ENCODE assay signal across 11 cellular contexts in the genomic region with DNA sequence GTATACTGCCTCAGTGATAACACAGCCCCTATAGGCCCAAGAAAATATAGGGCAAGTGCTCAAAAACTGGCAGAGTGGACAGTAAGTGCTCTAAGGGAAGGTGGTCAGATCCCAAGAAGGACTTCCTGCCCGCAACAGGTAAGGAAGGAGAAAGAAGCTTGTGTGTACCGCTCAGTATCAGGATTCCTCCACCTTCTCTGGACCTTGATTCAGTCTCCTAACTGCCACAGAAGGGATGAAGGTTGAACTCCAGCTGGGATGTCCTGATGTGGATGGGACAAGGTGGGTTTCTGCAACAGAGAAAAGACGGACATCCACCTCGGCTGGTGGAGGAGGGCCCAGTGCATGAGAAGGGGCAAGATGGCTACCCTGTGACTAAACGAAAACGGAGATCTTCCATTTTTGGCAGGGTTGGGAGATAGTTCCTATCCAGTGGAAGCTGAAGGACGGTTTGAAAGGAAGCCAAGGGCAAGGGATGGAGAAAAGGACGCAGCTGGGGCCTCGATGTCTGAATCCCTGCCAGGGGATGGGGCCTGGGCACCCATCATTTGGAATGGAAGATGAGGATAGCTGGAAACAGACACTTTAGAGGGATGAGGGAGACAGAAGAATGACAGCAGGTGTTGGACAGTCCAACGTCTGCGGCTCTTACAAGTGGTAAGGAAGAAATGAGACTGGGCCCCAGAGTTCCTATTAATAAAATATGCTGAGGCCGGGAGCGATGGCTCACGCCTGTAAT. TPM values are rescaled to one million over a fixed set of nuclear protein-coding genes. Genes with fewer than 3 reads are reported as not detected.
DNase-seq lines count a peak whose midpoint lies in the region; ATAC-seq and TF ChIP-seq lines count a peak whose summit lies in the region.
"Had no signal": no experiment of that assay in that cellular context is flagged by ENCODE, and none has a peak within 500 bp of the region (broad histone marks: within the 10 kb centered on the region; RNA-seq: fewer than 3 reads in every experiment).

No MANE protein-coding gene starts in this region.

- POLR2A ChIA-PET in CD4-positive, alpha-beta memory T cell (lab: Charles Lee; ENCODE audit: partially characterized antibody), result interaction anchor here (1.7 to 4.6 kb wide), 5 partner anchors 9 to 118 kb away, joined by 4 to 47 read pairs (median 14); a partner anchor contains a TSS

- H3K36me3 Mint-ChIP-seq in CD4-positive, alpha-beta memory T cell, result peaks cover 25 to 36% of the 10 kb centered on the region in 2 donors
- peaks cover 24% of the 10 kb centered on the region for H3K36me3 Mint-ChIP-seq in natural killer cell treated with Interleukin-12 subunit alpha and Interleukin-12 subunit beta and Interleukin-15 and Interleukin-18, amount 100 ng/mL, for 72 hours

- H2AFZ ChIP-seq in Karpas-422 (ENCODE audit: low read length), result no peak overlapping the region

- peak overlapping the region; percentile 99 for H3K9ac ChIP-seq in Karpas-422 (ENCODE audit: low read length)
- no peak overlapping the region for H3K9ac ChIP-seq in colonic mucosa (ENCODE audit: low read depth in 2 of 2, low read length in 2 of 2)

- no peaks in the 10 kb centered on the region for H3K9me3 ChIP-seq in CD4-positive, alpha-beta memory T cell (ENCODE audit: control insufficient read depth in 1 of 2, low read length in 2 of 2)
- no peaks in the 10 kb centered on the region for H3K9me3 ChIP-seq in Karpas-422 (ENCODE audit: low read length)
- H3K9me3 ChIP-seq in colonic mucosa, result no peaks in the 10 kb centered on the region
- H3K9me3 ChIP-seq in uterus, result no peaks in the 10 kb centered on the region
- H3K9me3 ChIP-seq: tibial nerve had no signal

- peak overlapping the region; percentile 80 for H3K4me2 ChIP-seq in Karpas-422 (ENCODE audit: low read depth, low read length, poor library complexity, severe bottlenecking)

- H3K9me2 ChIP-seq in Karpas-422 (replicated peaks; ENCODE audit: insufficient read depth, low read length), result no peaks in the 10 kb centered on the region

- H3K4me3 ChIP-seq in CD4-positive, alpha-beta memory T cell (ENCODE audit: low read length in 2 of 2), result no peak overlapping the region
- peak overlapping the region; percentile 75 for H3K4me3 ChIP-seq in Karpas-422 (ENCODE audit: low read length)
- peak overlapping the region; percentile 99 for H3K4me3 ChIP-seq in colonic mucosa
- no peak overlapping the region for H3K4me3 ChIP-seq in uterus

- no peaks in the 10 kb centered on the region for H3K27me3 ChIP-seq in CD4-positive, alpha-beta memory T cell (ENCODE audit: insufficient read depth, low read length)
- H3K27me3 ChIP-seq in Karpas-422 (ENCODE audit: low read length) (no peaks in the 10 kb centered on the region), colonic mucosa (no peaks in the 10 kb centered on the region), uterus (no peaks in the 10 kb centered on the region)
- H3K27me3 ChIP-seq: tibial nerve had no signal

- H3K27ac Mint-ChIP-seq in CD4-positive, alpha-beta memory T cell, result peak overlapping the region; percentile 52 to 98 (median 95)
- peak overlapping the region; percentile 89 to 93 for H3K27ac Mint-ChIP-seq in natural killer cell treated with Interleukin-12 subunit alpha and Interleukin-12 subunit beta and Interleukin-15 and Interleukin-18, amount 100 ng/mL, for 72 hours

- no peak for ATAC-seq in natural killer cell treated with Interleukin-12 subunit alpha and Interleukin-12 subunit beta and Interleukin-15 and Interleukin-18, amount 100 ng/mL, for 72 hours
- ATAC-seq in Right ventricle myocardium superior (ENCODE audit: poor library complexity), result no peak

- peaks cover 24% of the 10 kb centered on the region for H4K20me1 ChIP-seq in Karpas-422 (ENCODE audit: insufficient read depth, low read depth, low read length)

- H3K4me1 Mint-ChIP-seq in CD4-positive, alpha-beta memory T cell, result peaks cover 34 to 69% (median 51%) of the 10 kb centered on the region in 4 donors
- peaks cover 58 to 63% of the 10 kb centered on the region in 2 donors for H3K4me1 Mint-ChIP-seq in natural killer cell treated with Interleukin-12 subunit alpha and Interleukin-12 subunit beta and Interleukin-15 and Interleukin-18, amount 100 ng/mL, for 72 hours (ENCODE audit: low read depth in 2 of 2)

- H3K79me2 ChIP-seq in Karpas-422 (ENCODE audit: low read length), result peaks cover 82% of the 10 kb centered on the region

- peaks cover 55% of the 10 kb centered on the region for H3K4me1 ChIP-seq in CD4-positive, alpha-beta memory T cell (ENCODE audit: insufficient read depth, low read length)
- peaks cover 71% of the 10 kb centered on the region for H3K4me1 ChIP-seq in Karpas-422 (ENCODE audit: low read length)
- peaks cover 7% of the 10 kb centered on the region for H3K4me1 ChIP-seq in colonic mucosa
- no peaks in the 10 kb centered on the region for H3K4me1 ChIP-seq in uterus

- H3K36me3 ChIP-seq in CD4-positive, alpha-beta memory T cell (ENCODE audit: insufficient read depth, low read length), result peaks cover 34% of the 10 kb centered on the region
- peaks cover 52% of the 10 kb centered on the region for H3K36me3 ChIP-seq in Karpas-422 (ENCODE audit: insufficient read depth, low read length)
- peaks cover 8% of the 10 kb centered on the region for H3K36me3 ChIP-seq in colonic mucosa
- H3K36me3 ChIP-seq in uterus, result no peaks in the 10 kb centered on the region

- CTCF ChIA-PET in CD4-positive, alpha-beta memory T cell (lab: Charles Lee; ENCODE audit: partially characterized antibody), result interaction anchor here (1.0 to 3.1 kb wide), 2 partner anchors 11 to 56 kb away, joined by 3 to 15 read pairs; no protein-coding TSS in a partner anchor

- TF ChIP-seq CTCF in colonic mucosa (IDR thresholded peaks at IDR 0.05) (no peak), uterus (IDR thresholded peaks at IDR 0.05) (no peak)

- no peaks in the 10 kb centered on the region for H3K27me3 Mint-ChIP-seq in CD4-positive, alpha-beta memory T cell
- H3K27me3 Mint-ChIP-seq in natural killer cell treated with Interleukin-12 subunit alpha and Interleukin-12 subunit beta and Interleukin-15 and Interleukin-18, amount 100 ng/mL, for 72 hours, result no peaks in the 10 kb centered on the region

- TF ChIP-seq POLR2A in uterus (IDR thresholded peaks at IDR 0.05), result no peak

- peak overlapping the region; percentile 97 to 99 (median 98) for H3K4me3 Mint-ChIP-seq in CD4-positive, alpha-beta memory T cell
- peak overlapping the region; percentile 97 for H3K4me3 Mint-ChIP-seq in natural killer cell treated with Interleukin-12 subunit alpha and Interleukin-12 subunit beta and Interleukin-15 and Interleukin-18, amount 100 ng/mL, for 72 hours

- peaks cover 0 to 7% (median 0%) of the 10 kb centered on the region in 8 donors for H3K9me3 Mint-ChIP-seq in CD4-positive, alpha-beta memory T cell
- peaks cover 4% of the 10 kb centered on the region for H3K9me3 Mint-ChIP-seq in natural killer cell treated with Interleukin-12 subunit alpha and Interleukin-12 subunit beta and Interleukin-15 and Interleukin-18, amount 100 ng/mL, for 72 hours

- intact Hi-C loops in CD4-positive, alpha-beta memory T cell (cut with micrococcal nuclease), result loop anchor here (2.0 kb wide), 4 partner anchors 31 to 877 kb away; a partner anchor contains a TSS
- intact Hi-C loops in colonic mucosa (cut with DNase I), result no loop called here
- intact Hi-C loops in uterus (cut with DNase I; ENCODE audit: low total_unique reads), result no loop called here
- intact Hi-C loops in Right ventricle myocardium superior (cut with DNase I), result no loop called here

- DNase-seq in CD4-positive, alpha-beta memory T cell, result no peak
- DNase-seq in Karpas-422 (no peak), colonic mucosa (no peak), germinal center (ENCODE audit: low spot score) (no peak), uterus (no peak), Right ventricle myocardium superior (no peak)
- DNase-seq in natural killer cell treated with Interleukin-12 subunit alpha and Interleukin-12 subunit beta and Interleukin-15 and Interleukin-18, amount 100 ng/mL, for 72 hours (ENCODE audit: low spot score), result no peak
- DNase-seq in activated effector memory CD4-positive, alpha-beta T cell treated with anti-CD3 and anti-CD28 coated beads, Interleukin-2, amount 50 U/mL, for 16 hours, result no peak
- DNase-seq: cerebellar nuclear complex had no signal

- peak overlapping the region; percentile 96 for H3K27ac ChIP-seq in CD4-positive, alpha-beta memory T cell (ENCODE audit: low read depth, low read length)
- H3K27ac ChIP-seq in Karpas-422 (ENCODE audit: low read length) (peak overlapping the region; percentile 94; the same call in 1 of the 2 replicates), colonic mucosa (peak overlapping the region; percentile 96), uterus (no peak overlapping the region)

RNA-seq across cellular contexts. Expression of a gene that starts 1.3 kb away (rescaled TPM):
- 1 to 10 TPM; 7.9 to 8.3 TPM for total RNA-seq in CD4-positive, alpha-beta memory T cell
- 1 to 10 TPM; 1.8 to 2.3 TPM for polyA plus RNA-seq in CD4-positive, alpha-beta memory T cell
- 454 and 537 TPM in 2 replicates for total RNA-seq in Karpas-422 (2014; rRNA removed; shearing (Covaris generic); ENCODE audit: low replicate concordance)
- total RNA-seq in colonic mucosa (10 to 100 TPM; 16.7 to 24.7 TPM), uterus (10 to 100 TPM in 1 of 4 donors, 1 to 10 TPM in 2, not detected in 1; 2.1 to 10.0 (median 3.6) TPM), Right ventricle myocardium superior (7.2 TPM)
- 10 to 100 TPM; 12.1 to 12.4 TPM for total RNA-seq in natural killer cell treated with Interleukin-12 subunit alpha and Interleukin-12 subunit beta and Interleukin-15 and Interleukin-18, amount 100 ng/mL, for 72 hours

RNA-seq across cellular contexts. Expression of a gene that starts 1.6 kb away (rescaled TPM):
- 10 to 100 TPM; 65.2 to 68.2 TPM for total RNA-seq in CD4-positive, alpha-beta memory T cell
- 10 to 100 TPM; 43.3 to 71.0 TPM for polyA plus RNA-seq in CD4-positive, alpha-beta memory T cell
- total RNA-seq in Karpas-422 (2014; rRNA removed; shearing (Covaris generic); ENCODE audit: low replicate concordance), result 35.0 and 37.9 TPM in 2 replicates
- total RNA-seq in colonic mucosa, result 10 to 100 TPM; 34.8 to 59.8 TPM
- total RNA-seq in natural killer cell treated with Interleukin-12 subunit alpha and Interleukin-12 subunit beta and Interleukin-15 and Interleukin-18, amount 100 ng/mL, for 72 hours, result 100 to 1,000 TPM; 109 to 187 TPM
- 10 to 100 TPM; 12.1 to 40.4 (median 24.6) TPM for total RNA-seq in uterus
- total RNA-seq in Right ventricle myocardium superior, result 28.2 TPM

RNA-seq across cellular contexts. Expression of a gene that starts 31.0 kb away (rescaled TPM):
- total RNA-seq in CD4-positive, alpha-beta memory T cell, result 1 to 10 TPM; 2.6 to 3.4 TPM
- 10 to 100 TPM in 1 of 2 donors, 1 to 10 TPM in 1; 9.4 to 10.4 TPM for polyA plus RNA-seq in CD4-positive, alpha-beta memory T cell
- not detected in 2 replicates for total RNA-seq in Karpas-422 (2014; rRNA removed; shearing (Covaris generic); ENCODE audit: low replicate concordance)
- total RNA-seq in colonic mucosa (1 to 10 TPM; 1.0 to 2.4 TPM), uterus (1 to 10 TPM in 1 of 4 donors, under 1 TPM in 1, not detected in 2; 0.82 to 1.2 TPM), Right ventricle myocardium superior (not detected)
- total RNA-seq in natural killer cell treated with Interleukin-12 subunit alpha and Interleukin-12 subunit beta and Interleukin-15 and Interleukin-18, amount 100 ng/mL, for 72 hours, result 10 to 100 TPM in 1 of 2 donors, 1 to 10 TPM in 1; 2.4 to 15.1 TPM

RNA-seq across cellular contexts. Expression of a gene that starts 33.3 kb away (rescaled TPM):
- total RNA-seq in CD4-positive, alpha-beta memory T cell, result not detected
- polyA plus RNA-seq in CD4-positive, alpha-beta memory T cell, result not detected
- total RNA-seq in Karpas-422 (2014; rRNA removed; shearing (Covaris generic); ENCODE audit: low replicate concordance), result 0.87 TPM in 1 of 2 replicates, not detected in the other
- total RNA-seq in colonic mucosa (under 1 TPM; 0.32 to 0.45 TPM), uterus (1 to 10 TPM in 2 of 4 donors, not detected in 2; 1.2 to 3.9 TPM), Right ventricle myocardium superior (0.75 TPM)
- not detected for total RNA-seq in natural killer cell treated with Interleukin-12 subunit alpha and Interleukin-12 subunit beta and Interleukin-15 and Interleukin-18, amount 100 ng/mL, for 72 hours
- total RNA-seq: RPMI7951 had no signal

RNA-seq across cellular contexts. Expression of a gene that starts 50.2 kb away (rescaled TPM):
- total RNA-seq in CD4-positive, alpha-beta memory T cell, result 100 to 1,000 TPM; 101 TPM
- 10 to 100 TPM in 1 of 2 donors, 1 to 10 TPM in 1; 6.0 to 14.9 TPM for polyA plus RNA-seq in CD4-positive, alpha-beta memory T cell
- 13.6 and 17.8 TPM in 2 replicates for total RNA-seq in Karpas-422 (2014; rRNA removed; shearing (Covaris generic); ENCODE audit: low replicate concordance)
- 10 to 100 TPM; 29.4 to 33.7 TPM for total RNA-seq in colonic mucosa
- 10 to 100 TPM; 26.0 to 34.0 TPM for total RNA-seq in natural killer cell treated with Interleukin-12 subunit alpha and Interleukin-12 subunit beta and Interleukin-15 and Interleukin-18, amount 100 ng/mL, for 72 hours
- total RNA-seq in uterus, result 10 to 100 TPM in 3 of 4 donors, 1 to 10 TPM in 1; 9.1 to 44.1 (median 12.5) TPM
- total RNA-seq in Right ventricle myocardium superior, result 46.0 TPM

Comparison
In these comparisons a context has a peak if more than half of its experiments do, and no peak if none do; other contexts are left out.
1. H3K27ac ChIP-seq: peak in CD4-positive, alpha-beta memory T cell (single experiment), Karpas-422 (single experiment) and colonic mucosa (single experiment); none in uterus (0 of 2).
2. H3K4me3 ChIP-seq: peak in Karpas-422 (single experiment) and colonic mucosa (single experiment); none in CD4-positive, alpha-beta memory T cell (0 of 2) and uterus (0 of 2).
3. RNA of a gene that starts 1.3 kb away (total RNA-seq): 454 to 537 TPM in Karpas-422; 16.7 to 24.7 TPM in colonic mucosa, 12.1 to 12.4 TPM in natural killer cell treated with Interleukin-12 subunit alpha and Interleukin-12 subunit beta and Interleukin-15 and Interleukin-18, amount 100 ng/mL, for 72 hours, 7.9 to 8.3 TPM in CD4-positive, alpha-beta memory T cell, 7.2 TPM in Right ventricle myocardium superior (single experiment) and 2.1 to 10.0 TPM in uterus; every median in the first group is over 10 times any median in the second.